11 cellular contexts compared by ENCODE assay signal in genomic region chr5:78004559-78004958, GRCh38.
"Had no signal": no experiment of that assay in that cellular context is flagged by ENCODE, and none has a peak within 500 bp of the region (broad histone marks: within the 10 kb centered on the region; RNA-seq: fewer than 3 reads in every experiment).

No MANE protein-coding gene starts in this region.

- ATAC-seq: activated CD8-positive, alpha-beta T cell treated with anti-CD3 and anti-CD28 coated beads for 36 hours; esophagus mucosa; natural killer cell treated with Interleukin-12 subunit alpha and Interleukin-12 subunit beta and Interleukin-15 and Interleukin-18, amount 100 ng/mL, for 72 hours; stimulated activated naive B cell treated with anti-CD40 and anti-IgM and Interleukin-4, amounts not matched to agents 10 μg/mL and 1 μg/mL and 100 μg/mL, for 72 hours; T-cell had no signal

- H3K9me3 ChIP-seq: left lung had no signal

- H3K4me3 ChIP-seq: left lung had no signal

- H3K27me3 ChIP-seq: left lung had no signal

- DNase-seq: activated CD4-positive, alpha-beta T cell treated with anti-CD3 and anti-CD28 coated beads for 1 hour; activated CD8-positive, alpha-beta T cell treated with anti-CD3 and anti-CD28 coated beads for 36 hours; activated naive CD4-positive, alpha-beta T cell; immature natural killer cell; left lung; stimulated activated CD4-positive, alpha-beta T cell treated with anti-CD3 and anti-CD28 coated beads, Interleukin-2, amount 100 ng/mL, for 24 hours; stimulated activated naive B cell treated with anti-CD40 and anti-IgM and Interleukin-4, amounts not matched to agents 10 μg/mL and 1 μg/mL and 100 μg/mL, for 72 hours; T-cell; T1000 had no signal
